ENCODE assay signal across 12 cellular contexts in the genomic region with DNA sequence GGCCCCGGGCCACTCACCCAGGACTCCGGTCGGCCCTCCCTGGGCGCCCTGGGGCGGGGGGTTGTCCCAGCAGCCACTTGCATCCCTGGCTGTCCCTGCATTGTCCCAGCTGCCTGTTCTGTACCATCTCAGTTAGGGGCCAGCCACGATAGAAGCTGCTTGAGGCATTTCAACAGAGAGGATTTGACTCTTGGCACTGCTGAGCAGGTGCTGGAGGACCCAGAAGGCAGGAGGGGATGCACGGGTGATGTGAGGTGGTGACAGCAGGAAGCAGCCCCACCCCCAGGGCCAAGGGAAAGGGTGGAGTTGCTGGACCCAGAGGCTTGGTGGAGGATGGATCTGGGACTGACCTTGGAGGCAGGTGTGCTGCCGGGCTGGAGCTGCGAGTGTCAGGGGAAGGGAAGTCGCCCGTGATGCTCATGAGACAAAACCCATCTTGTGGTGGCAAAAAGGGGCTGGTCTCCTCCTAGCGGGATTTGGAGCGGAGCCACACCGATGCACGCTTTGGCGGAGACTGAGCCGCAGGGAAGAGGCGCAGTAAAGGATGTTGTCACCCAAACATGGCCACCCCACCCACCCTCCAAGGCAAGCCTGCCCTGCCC.
A peak's percentile ranks its signal among the peaks of the same experiment; 100 is the strongest.
DNase-seq lines count a peak whose midpoint lies in the region; ATAC-seq and TF ChIP-seq lines count a peak whose summit lies in the region.
"Had no signal": no experiment of that assay in that cellular context is flagged by ENCODE, and none has a peak within 500 bp of the region (broad histone marks: within the 10 kb centered on the region; RNA-seq: fewer than 3 reads in every experiment).

No MANE protein-coding gene starts in this region.

- H3K27me3 ChIP-seq in right cardiac atrium (ENCODE audit: control insufficient read depth, insufficient read depth) (no peaks in the 10 kb centered on the region), upper lobe of right lung (no peaks in the 10 kb centered on the region), adrenal gland (no peaks in the 10 kb centered on the region)

- H3K4me3 Mint-ChIP-seq in endothelial cell (ENCODE audit: unreplicated experiment): no peak overlapping the region

- no peak for TF ChIP-seq POLR2A in adrenal gland (IDR thresholded peaks at IDR 0.05)

- ATAC-seq in left cardiac atrium: no peak
- no peak for ATAC-seq in right cardiac atrium
- ATAC-seq in upper lobe of right lung: no peak
- no peak for ATAC-seq in HG03520 (IDR thresholded peaks at IDR 0.05; ENCODE audit: unreplicated experiment)
- ATAC-seq: HCT116 had no signal

- peaks cover 3% of the 10 kb centered on the region for H3K36me3 Mint-ChIP-seq in endothelial cell (ENCODE audit: low read depth, unreplicated experiment)

- TF ChIP-seq CTCF in endothelial cell (IDR thresholded peaks at IDR 0.05; ENCODE audit: unreplicated experiment) (no peak), upper lobe of right lung (IDR thresholded peaks at IDR 0.05) (no peak), adrenal gland (IDR thresholded peaks at IDR 0.05) (no peak)

- no peaks in the 10 kb centered on the region for H3K9me3 Mint-ChIP-seq in endothelial cell (ENCODE audit: unreplicated experiment)

- H3K4me3 ChIP-seq in right cardiac atrium (ENCODE audit: low read length): no peak overlapping the region
- H3K4me3 ChIP-seq in upper lobe of right lung: no peak overlapping the region
- H3K4me3 ChIP-seq in adrenal gland: no peak overlapping the region

- H3K27me3 Mint-ChIP-seq in endothelial cell (ENCODE audit: unreplicated experiment): peaks cover 3% of the 10 kb centered on the region

- DNase-seq in NCI-H1417 (lab: John Stamatoyannopoulos, UW) (peak; percentile 64 to 87 (median 72)), NCI-H1417 treated with DMSO at 0.1 percent for 48 hours (lab: John Stamatoyannopoulos, UW) (no peak), left cardiac atrium (peak; percentile 13), right cardiac atrium (no peak), endothelial cell (ENCODE audit: low spot score) (peak; percentile 1), upper lobe of right lung (peak; percentile 60), adrenal gland (no peak)
- DNase-seq: NCI-H1930, SW 1271 had no signal

- H3K36me3 ChIP-seq in upper lobe of right lung (no peaks in the 10 kb centered on the region), adrenal gland (replicated peaks in 1 of 2) (no peaks in the 10 kb centered on the region)

- no peaks in the 10 kb centered on the region for H3K4me1 Mint-ChIP-seq in endothelial cell (ENCODE audit: unreplicated experiment)

- no peak overlapping the region for H3K27ac Mint-ChIP-seq in endothelial cell (ENCODE audit: unreplicated experiment)

- H3K9me3 ChIP-seq in right cardiac atrium (ENCODE audit: control insufficient read depth, low read length) (no peaks in the 10 kb centered on the region), upper lobe of right lung (no peaks in the 10 kb centered on the region), adrenal gland (replicated peaks in 1 of 3) (no peaks in the 10 kb centered on the region)

- 61% methylated on average over 18 of the region's 18 CpGs for WGBS in right cardiac atrium
- 65 to 86% (median 70%) methylated on average over 11 to 18 of the region's 18 CpGs for WGBS in adrenal gland, 4 donors

- H3K27ac ChIP-seq in right cardiac atrium (ENCODE audit: low read length) (no peak overlapping the region), upper lobe of right lung (no peak overlapping the region), adrenal gland (no peak overlapping the region)
- H3K27ac ChIP-seq: parathyroid adenoma had no signal

- intact Hi-C loops in left cardiac atrium (cut with DNase I) (loop anchor here in 1 of 2 donors (10.0 kb wide), 1 partner anchor 180 kb away; no protein-coding TSS in a partner anchor), right cardiac atrium (cut with DNase I) (loop anchor here in 1 of 4 donors (10.0 kb wide), 1 partner anchor 190 kb away; the partner anchor contains the start of gene GSE1), upper lobe of right lung (cut with DNase I) (no loop called here), adrenal gland (cut with DNase I) (no loop called here)

- no peaks in the 10 kb centered on the region for H3K4me1 ChIP-seq in right cardiac atrium (ENCODE audit: control insufficient read depth, insufficient read depth, low read length)
- H3K4me1 ChIP-seq in upper lobe of right lung: peaks cover 13% of the 10 kb centered on the region
- H3K4me1 ChIP-seq in adrenal gland (replicated peaks in 1 of 2): no peaks in the 10 kb centered on the region
- H3K4me1 ChIP-seq: parathyroid adenoma had no signal

Comparison
In these comparisons a context has a peak if more than half of its experiments do, and no peak if none do; other contexts are left out.
1. DNase-seq: peak in NCI-H1417 (3 of 3), left cardiac atrium (single experiment), endothelial cell (single experiment) and upper lobe of right lung (single experiment); none in NCI-H1417 treated with DMSO at 0.1 percent for 48 hours (single experiment), right cardiac atrium (0 of 3) and adrenal gland (0 of 7).